1 cellular context compared by ENCODE assay signal in genomic region chr3:58463181-58463941, GRCh38.
TF ChIP-seq lines count a peak whose summit lies in the region.

No MANE protein-coding gene starts in this region.

TF ChIP-seq in GM23338, 12 proteins besides CTCF, POLR2A, EP300 and RAD21 (continued from another document):
- TF ChIP-seq REST (IDR thresholded peaks at IDR 0.05; ENCODE audit: unreplicated experiment) = no peak
- no peak for TF ChIP-seq NANOG (IDR thresholded peaks at IDR 0.05; ENCODE audit: borderline replicate concordance)
- TF ChIP-seq ZNF331 (CRISPR knock-in tag; IDR thresholded peaks at IDR 0.05; ENCODE audit: low read depth) = no peak
- TF ChIP-seq EZH2phosphoT487 (IDR thresholded peaks at IDR 0.05; ENCODE audit: unreplicated experiment) = no peak
- TF ChIP-seq CREB1 (CRISPR knock-in tag; IDR thresholded peaks at IDR 0.05; ENCODE audit: low read depth) = no peak
- no peak for TF ChIP-seq POLR2AphosphoS5 (IDR thresholded peaks at IDR 0.05; ENCODE audit: low read depth)
